In genomic region chr3:37739579-37740290, GRCh38 we compare ENCODE assay signal across 32 cellular contexts.
DNase-seq lines count a peak whose midpoint lies in the region; ATAC-seq and TF ChIP-seq lines count a peak whose summit lies in the region.
"Had no signal": no experiment of that assay in that cellular context is flagged by ENCODE, and none has a peak within 500 bp of the region (broad histone marks: within the 10 kb centered on the region; RNA-seq: fewer than 3 reads in every experiment).

No MANE protein-coding gene starts in this region.

- H3K27ac ChIP-seq in heart left ventricle, result peak overlapping the region in 11 of 12 donors; percentile 20 to 83 (median 70)
- peak overlapping the region; percentile 57 for H3K27ac ChIP-seq in mesodermal cell (ENCODE audit: low read depth, low read length, severe bottlenecking)
- H3K27ac ChIP-seq: epithelial cell of prostate, ovary, SJCRH30 had no signal

- DNase-seq in Caco-2 (peak; percentile 17 to 63), NCI-H69 (lab: John Stamatoyannopoulos, UW) (peak; percentile 8), heart left ventricle (peak in 4 of 5 donors; percentile 61 to 78 (median 62)), mesothelial cell of epicardium (ENCODE audit: low spot score in 2 of 2, unreplicated experiment in 2 of 2) (no peak)
- DNase-seq in effector CD8-positive, alpha-beta T cell (lab: John Stamatoyannopoulos, UW), result no peak
- DNase-seq: ACHN; activated CD4-positive, alpha-beta T cell treated with anti-CD3 and anti-CD28 coated beads, Interleukin-2, amount 50 U/mL, for 48 hours; activated CD8-positive, alpha-beta memory T cell treated with anti-CD3 and anti-CD28 coated beads, Interleukin-2, amount 50 U/mL, for 48 hours; anterior cingulate cortex; BE2C; CD8-positive, alpha-beta memory T cell; glutamatergic neuron; kidney; NCI-H1092 treated with DMSO at 0.1 percent for 48 hours; NCI-H187; NCI-H524 treated with DMSO at 0.1 percent for 48 hours; ovary; SJCRH30; spleen; stimulated activated CD4-positive, alpha-beta T cell treated with anti-CD3 and anti-CD28 coated beads, Interleukin-2, amount 100 ng/mL, for 48 hours; T-helper 1 cell; trophoblast cell had no signal

- no peaks in the 10 kb centered on the region for H3K9me3 ChIP-seq in Caco-2
- H3K9me3 ChIP-seq in heart left ventricle, result no peaks in the 10 kb centered on the region
- no peaks in the 10 kb centered on the region for H3K9me3 ChIP-seq in mesodermal cell (ENCODE audit: control insufficient read depth, low read length)
- H3K9me3 ChIP-seq: BE2C, ovary, SJCRH30, spleen had no signal

- H3K4me1 ChIP-seq in Caco-2, result peaks cover 23% of the 10 kb centered on the region
- peaks cover 4 to 69% (median 30%) of the 10 kb centered on the region in 12 donors for H3K4me1 ChIP-seq in heart left ventricle
- H3K4me1 ChIP-seq in mesodermal cell (ENCODE audit: control insufficient read depth, insufficient read depth, low read length, poor library complexity, severe bottlenecking), result peaks cover 29% of the 10 kb centered on the region
- H3K4me1 ChIP-seq: BE2C, SJCRH30 had no signal

- H3K36me3 Mint-ChIP-seq in Caco-2 (ENCODE audit: insufficient read depth, unreplicated experiment), result peaks cover 22% of the 10 kb centered on the region
- no peaks in the 10 kb centered on the region for H3K36me3 Mint-ChIP-seq in mesothelial cell of epicardium
- H3K36me3 Mint-ChIP-seq: activated naive CD4-positive, alpha-beta T cell treated with anti-CD3 and anti-CD28 coated beads, Interleukin-2, amount 50 U/mL, for 72 hours; CD8-positive, alpha-beta memory T cell; memory B cell had no signal

- POLR2A ChIA-PET in Caco-2 (lab: Charles Lee), result interaction anchor here (0.5 to 0.6 kb wide), 3 partner anchors 9 to 167 kb away, joined by 3 to 4 read pairs (median 3); no protein-coding TSS in a partner anchor

- H3K27ac Mint-ChIP-seq in Caco-2 (ENCODE audit: unreplicated experiment) (no peak overlapping the region), mesothelial cell of epicardium (no peak overlapping the region)
- H3K27ac Mint-ChIP-seq: activated naive CD4-positive, alpha-beta T cell treated with anti-CD3 and anti-CD28 coated beads, Interleukin-2, amount 50 U/mL, for 72 hours; activated T-helper 2 cell treated with anti-CD3 and anti-CD28 coated beads, Interferon-gamma antibody, Interleukin-2, Interleukin-4, amounts not matched to agents 10 μg/mL and 5 μg/mL and 100 μg/mL, durations not matched to agents 14 hours and 24 hours and 36 hours; CD8-positive, alpha-beta memory T cell; memory B cell had no signal

- WGBS in heart left ventricle, 4 donors, result 38 to 47% (median 42%) methylated on average over 11 of the region's 11 CpGs
- 38 to 46% methylated on average over 9 to 10 of the region's 11 CpGs for WGBS in mesodermal cell (ENCODE audit: insufficient coverage in 2 of 2), 2 experiments

- H3K4me1 Mint-ChIP-seq in Caco-2 (ENCODE audit: low read depth, unreplicated experiment) (peaks cover 9% of the 10 kb centered on the region), mesothelial cell of epicardium (peaks cover 19% of the 10 kb centered on the region)
- H3K4me1 Mint-ChIP-seq: CD8-positive, alpha-beta memory T cell; central memory CD8-positive, alpha-beta T cell; memory B cell had no signal

- H3K27me3 Mint-ChIP-seq in Caco-2 (ENCODE audit: insufficient read depth, unreplicated experiment) (no peaks in the 10 kb centered on the region), mesothelial cell of epicardium (ENCODE audit: low read depth) (no peaks in the 10 kb centered on the region)

- TF ChIP-seq POLR2A in heart left ventricle (IDR thresholded peaks at IDR 0.05), result no peak

- H3K4me3 Mint-ChIP-seq in Caco-2 (ENCODE audit: unreplicated experiment), result no peak overlapping the region
- H3K4me3 Mint-ChIP-seq in mesothelial cell of epicardium, result no peak overlapping the region
- H3K4me3 Mint-ChIP-seq: CD8-positive, alpha-beta memory T cell; central memory CD8-positive, alpha-beta T cell; memory B cell had no signal

- no TSS peak for BruUV-seq in Caco-2 (replicated peaks; lab: Mats Ljungman, UMichigan)

- ATAC-seq in heart left ventricle (peak; percentile 38 to 79 (median 72)), GM21515 (IDR thresholded peaks at IDR 0.05; ENCODE audit: unreplicated experiment) (no peak), HG02970 (IDR thresholded peaks at IDR 0.05; ENCODE audit: low FRiP score, unreplicated experiment) (no peak)
- ATAC-seq: activated naive CD4-positive, alpha-beta T cell treated with anti-CD3 and anti-CD28 coated beads, Interleukin-2, amount 50 U/mL, for 72 hours; K562; Panc1 had no signal

- H3K27me3 ChIP-seq in Caco-2 (replicated peaks; ENCODE audit: control insufficient read depth, insufficient read depth, low read length) (no peaks in the 10 kb centered on the region), heart left ventricle (no peaks in the 10 kb centered on the region)
- H3K27me3 ChIP-seq: BE2C, ovary, SJCRH30, spleen had no signal

- H3K4me3 ChIP-seq in Caco-2 (ENCODE audit: low read depth, low read length) (no peak overlapping the region), heart left ventricle (no peak overlapping the region), mesodermal cell (ENCODE audit: extremely low read depth, insufficient read depth, low read length, poor library complexity, severe bottlenecking) (no peak overlapping the region)
- H3K4me3 ChIP-seq: K562, ovary, SJCRH30, spleen had no signal

- TF ChIP-seq CTCF in Caco-2 (IDR thresholded peaks at IDR 0.05; ENCODE audit: insufficient read depth in 1 of 2, low read depth in 1 of 2, low read length in 1 of 2, severe bottlenecking in 1 of 2, unreplicated experiment in 1 of 2), result no peak
- no peak for TF ChIP-seq CTCF in heart left ventricle (IDR thresholded peaks at IDR 0.05)
- no peak for TF ChIP-seq CTCF in mesothelial cell of epicardium (IDR thresholded peaks at IDR 0.05; ENCODE audit: unreplicated experiment)

- H3K9me3 Mint-ChIP-seq in Caco-2 (ENCODE audit: unreplicated experiment), result no peaks in the 10 kb centered on the region
- no peaks in the 10 kb centered on the region for H3K9me3 Mint-ChIP-seq in mesothelial cell of epicardium
- H3K9me3 Mint-ChIP-seq: activated naive CD4-positive, alpha-beta T cell treated with anti-CD3 and anti-CD28 coated beads, Interleukin-2, amount 50 U/mL, for 72 hours; activated T-helper 2 cell treated with anti-CD3 and anti-CD28 coated beads, Interferon-gamma antibody, Interleukin-2, Interleukin-4, amounts not matched to agents 10 μg/mL and 5 μg/mL and 100 μg/mL, durations not matched to agents 14 hours and 24 hours and 36 hours; central memory CD8-positive, alpha-beta T cell; memory B cell had no signal

- intact Hi-C loops in Caco-2 (cut with micrococcal nuclease; ENCODE audit: unreplicated experiment) (no loop called here), heart left ventricle (cut with DNase I) (loop anchor here in 3 of 10 donors (2.0 to 10.0 kb wide), 5 partner anchors 57 to 205 kb away; no protein-coding TSS in a partner anchor)

- H3K36me3 ChIP-seq in Caco-2 (ENCODE audit: control insufficient read depth, insufficient read depth, low read length) (no peaks in the 10 kb centered on the region), heart left ventricle (peaks cover 0 to 59% (median 20%) of the 10 kb centered on the region in 9 donors), mesodermal cell (ENCODE audit: control insufficient read depth, insufficient read depth, low read length) (no peaks in the 10 kb centered on the region)
- H3K36me3 ChIP-seq: BE2C, ovary, SJCRH30 had no signal

- CTCF ChIA-PET in Caco-2 (lab: Charles Lee), result interaction anchor here (0.6 to 0.7 kb wide), 3 partner anchors 37 to 113 kb away, joined by 3 to 10 read pairs (median 4); no protein-coding TSS in a partner anchor

Comparison
In these comparisons a context has a peak if more than half of its experiments do, and no peak if none do; other contexts are left out.
1. DNase-seq: peak in Caco-2 (2 of 2), NCI-H69 (single experiment) and heart left ventricle (4 of 5); none in effector CD8-positive, alpha-beta T cell (single experiment) and mesothelial cell of epicardium (0 of 2).
2. ATAC-seq: peak in heart left ventricle (4 of 4); none in GM21515 (single experiment) and HG02970 (single experiment).